ENCODE assay signal across 8 cellular contexts in the genomic region with DNA sequence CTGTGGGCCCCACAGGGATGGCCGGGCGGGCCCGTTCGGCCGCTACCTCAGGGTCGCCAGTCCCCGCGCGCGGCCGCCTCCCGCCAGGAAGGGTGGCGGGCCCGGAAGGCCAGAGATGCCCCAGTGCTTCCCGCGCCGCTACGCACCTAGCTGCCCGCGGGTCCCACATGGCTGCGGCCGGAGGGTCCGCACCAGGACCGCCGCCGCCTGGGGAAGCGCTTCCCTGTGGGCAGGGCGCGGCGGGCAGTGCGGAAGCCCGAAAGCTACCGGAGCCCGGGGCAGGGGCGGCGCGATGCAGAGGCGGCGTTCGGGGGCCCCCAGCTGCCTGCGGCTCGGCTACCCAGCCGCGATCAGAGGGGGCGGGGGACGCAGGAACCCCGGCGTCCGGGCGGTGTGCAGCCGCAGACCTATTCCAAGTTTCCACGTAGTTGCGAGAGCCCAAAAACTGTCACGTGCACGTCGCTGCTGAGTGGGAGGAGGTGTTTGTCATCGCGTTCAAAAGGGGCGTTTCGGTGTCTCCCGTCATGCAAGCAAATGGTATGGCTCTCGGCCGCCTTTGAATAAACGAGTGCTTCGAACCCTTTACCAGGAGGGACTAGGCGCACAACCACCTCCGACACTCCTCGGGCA. TPM values are rescaled to one million over a fixed set of nuclear protein-coding genes. Genes with fewer than 3 reads are reported as not detected.
DNase-seq lines count a peak whose midpoint lies in the region; ATAC-seq and TF ChIP-seq lines count a peak whose summit lies in the region.

A gene (minus strand): TSS at position 414 of the 630 bp plus-strand sequence. CDS start 245 bp downstream, at position 169.

- peaks cover 26% of the 10 kb centered on the region for H3K9me3 Mint-ChIP-seq in WTC11

- peak within 1 kb of the TSS; percentile 64 for H3K4me3 ChIP-seq in BJ (ENCODE audit: low read depth, low read length)

- POLR2A ChIA-PET in BJ (lab: Charles Lee) (interaction anchor here (0.5 kb wide), 1 partner anchor 15 kb away, joined by 5 read pairs; no protein-coding TSS in a partner anchor), WTC11 (lab: Charles Lee) (interaction anchor here (0.7 to 2.2 kb wide), 5 partner anchors 12 to 48 kb away, joined by 3 to 11 read pairs (median 4); a partner anchor contains a TSS)

- DNase-seq in BJ (ENCODE audit: low read depth) (no peak), WTC11 (ENCODE audit: low spot score) (peak; percentile 42), kidney glomerular epithelial cell (lab: John Stamatoyannopoulos, UW) (peak; percentile 47), GF-D8 (lab: John Stamatoyannopoulos, UW) (no peak)
- peak; percentile 86 for DNase-seq in central memory CD4-positive, alpha-beta T cell
- peak; percentile 55 to 73 (median 65) for DNase-seq in stimulated activated CD4-positive, alpha-beta T cell treated with anti-CD3 and anti-CD28 coated beads, Interleukin-1b, Interleukin-23, amount 100 ng/mL, for 24 hours (ENCODE audit: low read depth in 4 of 4, low spot score in 1 of 4)

- TF ChIP-seq CTCF in BJ (IDR thresholded peaks at IDR 0.05; ENCODE audit: insufficient read depth, low read depth, low read length) (no peak), WTC11 (IDR thresholded peaks at IDR 0.05) (no peak)

- H3K36me3 ChIP-seq in BJ (ENCODE audit: control insufficient read depth, insufficient read depth, low read length), result no peaks in the 10 kb centered on the region

- H3K4me1 Mint-ChIP-seq in WTC11, result peaks cover 26% of the 10 kb centered on the region

- H3K4me3 Mint-ChIP-seq in WTC11, result peak within 1 kb of the TSS; percentile 75

- CTCF ChIA-PET in BJ (lab: Yijun Ruan, JAX) (interaction anchor here (0.9 to 3.2 kb wide), 5 partner anchors 10 to 40 kb away, joined by 3 to 22 read pairs (median 4); no protein-coding TSS in a partner anchor), WTC11 (lab: Charles Lee) (interaction anchor here (0.7 to 4.5 kb wide), 9 partner anchors 9 to 152 kb away, joined by 3 to 55 read pairs (median 5); a partner anchor contains a TSS)

- ATAC-seq in GM19438 (IDR thresholded peaks at IDR 0.05; ENCODE audit: low read depth, unreplicated experiment) (peak; percentile 53), HG03571 (IDR thresholded peaks at IDR 0.05; ENCODE audit: unreplicated experiment) (peak; percentile 56), WTC11 (peak; percentile 33)

- H3K27me3 Mint-ChIP-seq in WTC11 (ENCODE audit: low read depth), result peaks cover 54% of the 10 kb centered on the region

- no peak within 1 kb of the TSS for H3K27ac Mint-ChIP-seq in WTC11

- H3K36me3 Mint-ChIP-seq in WTC11, result peaks cover 19% of the 10 kb centered on the region

- no peaks in the 10 kb centered on the region for H3K27me3 ChIP-seq in BJ (ENCODE audit: control insufficient read depth, insufficient read depth, low read length)

TF ChIP-seq in WTC11, 78 proteins besides CTCF, POLR2A, EP300 and RAD21 (continues in another document):
- TF ChIP-seq SMAD3 (CRISPR knock-in tag; IDR thresholded peaks at IDR 0.05; ENCODE audit: borderline replicate concordance) (no peak; the same call in 1 of the 2 replicates), MXD4 (CRISPR knock-in tag; IDR thresholded peaks at IDR 0.05; ENCODE audit: borderline replicate concordance) (no peak), ATF1 (CRISPR knock-in tag; IDR thresholded peaks at IDR 0.05) (0 out of 2 replicates have a peak, but pooled peaks have one; percentile 66), SMAD4 (CRISPR knock-in tag; IDR thresholded peaks at IDR 0.05) (no peak), ZNF232 (CRISPR knock-in tag; IDR thresholded peaks at IDR 0.05) (no peak)
- TF ChIP-seq, protein P1, sequence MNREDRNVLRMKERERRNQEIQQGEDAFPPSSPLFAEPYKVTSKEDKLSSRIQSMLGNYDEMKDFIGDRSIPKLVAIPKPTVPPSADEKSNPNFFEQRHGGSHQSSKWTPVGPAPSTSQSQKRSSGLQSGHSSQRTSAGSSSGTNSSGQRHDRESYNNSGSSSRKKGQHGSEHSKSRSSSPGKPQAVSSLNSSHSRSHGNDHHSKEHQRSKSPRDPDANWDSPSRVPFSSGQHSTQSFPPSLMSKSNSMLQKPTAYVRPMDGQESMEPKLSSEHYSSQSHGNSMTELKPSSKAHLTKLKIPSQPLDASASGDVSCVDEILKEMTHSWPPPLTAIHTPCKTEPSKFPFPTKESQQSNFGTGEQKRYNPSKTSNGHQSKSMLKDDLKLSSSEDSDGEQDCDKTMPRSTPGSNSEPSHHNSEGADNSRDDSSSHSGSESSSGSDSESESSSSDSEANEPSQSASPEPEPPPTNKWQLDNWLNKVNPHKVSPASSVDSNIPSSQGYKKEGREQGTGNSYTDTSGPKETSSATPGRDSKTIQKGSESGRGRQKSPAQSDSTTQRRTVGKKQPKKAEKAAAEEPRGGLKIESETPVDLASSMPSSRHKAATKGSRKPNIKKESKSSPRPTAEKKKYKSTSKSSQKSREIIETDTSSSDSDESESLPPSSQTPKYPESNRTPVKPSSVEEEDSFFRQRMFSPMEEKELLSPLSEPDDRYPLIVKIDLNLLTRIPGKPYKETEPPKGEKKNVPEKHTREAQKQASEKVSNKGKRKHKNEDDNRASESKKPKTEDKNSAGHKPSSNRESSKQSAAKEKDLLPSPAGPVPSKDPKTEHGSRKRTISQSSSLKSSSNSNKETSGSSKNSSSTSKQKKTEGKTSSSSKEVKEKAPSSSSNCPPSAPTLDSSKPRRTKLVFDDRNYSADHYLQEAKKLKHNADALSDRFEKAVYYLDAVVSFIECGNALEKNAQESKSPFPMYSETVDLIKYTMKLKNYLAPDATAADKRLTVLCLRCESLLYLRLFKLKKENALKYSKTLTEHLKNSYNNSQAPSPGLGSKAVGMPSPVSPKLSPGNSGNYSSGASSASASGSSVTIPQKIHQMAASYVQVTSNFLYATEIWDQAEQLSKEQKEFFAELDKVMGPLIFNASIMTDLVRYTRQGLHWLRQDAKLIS (CRISPR knock-in tag; IDR thresholded peaks at IDR 0.05; ENCODE audit: borderline replicate concordance), result no peak
- TF ChIP-seq, protein P2, sequence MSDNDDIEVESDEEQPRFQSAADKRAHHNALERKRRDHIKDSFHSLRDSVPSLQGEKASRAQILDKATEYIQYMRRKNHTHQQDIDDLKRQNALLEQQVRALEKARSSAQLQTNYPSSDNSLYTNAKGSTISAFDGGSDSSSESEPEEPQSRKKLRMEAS (CRISPR knock-in tag; IDR thresholded peaks at IDR 0.05), result peak; percentile 28; the same call in 1 of the 2 replicates
- TF ChIP-seq, protein P3, sequence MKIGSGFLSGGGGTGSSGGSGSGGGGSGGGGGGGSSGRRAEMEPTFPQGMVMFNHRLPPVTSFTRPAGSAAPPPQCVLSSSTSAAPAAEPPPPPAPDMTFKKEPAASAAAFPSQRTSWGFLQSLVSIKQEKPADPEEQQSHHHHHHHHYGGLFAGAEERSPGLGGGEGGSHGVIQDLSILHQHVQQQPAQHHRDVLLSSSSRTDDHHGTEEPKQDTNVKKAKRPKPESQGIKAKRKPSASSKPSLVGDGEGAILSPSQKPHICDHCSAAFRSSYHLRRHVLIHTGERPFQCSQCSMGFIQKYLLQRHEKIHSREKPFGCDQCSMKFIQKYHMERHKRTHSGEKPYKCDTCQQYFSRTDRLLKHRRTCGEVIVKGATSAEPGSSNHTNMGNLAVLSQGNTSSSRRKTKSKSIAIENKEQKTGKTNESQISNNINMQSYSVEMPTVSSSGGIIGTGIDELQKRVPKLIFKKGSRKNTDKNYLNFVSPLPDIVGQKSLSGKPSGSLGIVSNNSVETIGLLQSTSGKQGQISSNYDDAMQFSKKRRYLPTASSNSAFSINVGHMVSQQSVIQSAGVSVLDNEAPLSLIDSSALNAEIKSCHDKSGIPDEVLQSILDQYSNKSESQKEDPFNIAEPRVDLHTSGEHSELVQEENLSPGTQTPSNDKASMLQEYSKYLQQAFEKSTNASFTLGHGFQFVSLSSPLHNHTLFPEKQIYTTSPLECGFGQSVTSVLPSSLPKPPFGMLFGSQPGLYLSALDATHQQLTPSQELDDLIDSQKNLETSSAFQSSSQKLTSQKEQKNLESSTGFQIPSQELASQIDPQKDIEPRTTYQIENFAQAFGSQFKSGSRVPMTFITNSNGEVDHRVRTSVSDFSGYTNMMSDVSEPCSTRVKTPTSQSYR (CRISPR knock-in tag; IDR thresholded peaks at IDR 0.05), result 0 out of 2 replicates have a peak, but pooled peaks have one; percentile 11
- TF ChIP-seq, protein P4, sequence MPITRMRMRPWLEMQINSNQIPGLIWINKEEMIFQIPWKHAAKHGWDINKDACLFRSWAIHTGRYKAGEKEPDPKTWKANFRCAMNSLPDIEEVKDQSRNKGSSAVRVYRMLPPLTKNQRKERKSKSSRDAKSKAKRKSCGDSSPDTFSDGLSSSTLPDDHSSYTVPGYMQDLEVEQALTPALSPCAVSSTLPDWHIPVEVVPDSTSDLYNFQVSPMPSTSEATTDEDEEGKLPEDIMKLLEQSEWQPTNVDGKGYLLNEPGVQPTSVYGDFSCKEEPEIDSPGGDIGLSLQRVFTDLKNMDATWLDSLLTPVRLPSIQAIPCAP (CRISPR knock-in tag; IDR thresholded peaks at IDR 0.05), result peak; percentile 59; the same call in 1 of the 2 replicates
- TF ChIP-seq, protein P5, sequence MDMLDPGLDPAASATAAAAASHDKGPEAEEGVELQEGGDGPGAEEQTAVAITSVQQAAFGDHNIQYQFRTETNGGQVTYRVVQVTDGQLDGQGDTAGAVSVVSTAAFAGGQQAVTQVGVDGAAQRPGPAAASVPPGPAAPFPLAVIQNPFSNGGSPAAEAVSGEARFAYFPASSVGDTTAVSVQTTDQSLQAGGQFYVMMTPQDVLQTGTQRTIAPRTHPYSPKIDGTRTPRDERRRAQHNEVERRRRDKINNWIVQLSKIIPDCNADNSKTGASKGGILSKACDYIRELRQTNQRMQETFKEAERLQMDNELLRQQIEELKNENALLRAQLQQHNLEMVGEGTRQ (CRISPR knock-in tag; IDR thresholded peaks at IDR 0.05), result peak; percentile 51; the same call in 1 of the 2 replicates

RNA-seq across cellular contexts. Expression of the gene that starts here (rescaled TPM):
- polyA plus RNA-seq in BJ (2011; rRNA removed), result 9.7 and 11.3 TPM in 2 replicates
- 14.5 and 17.0 TPM in 2 replicates for polyA minus RNA-seq in BJ (2011; rRNA and poly(A)+ RNA removed)
- total RNA-seq in WTC11 (2021), result 10.5 to 12.2 TPM (median 11.4 TPM) in 3 replicates

Comparison
In these comparisons a context has a peak if more than half of its experiments do, and no peak if none do; other contexts are left out.
1. DNase-seq: peak in WTC11 (single experiment), central memory CD4-positive, alpha-beta T cell (single experiment), kidney glomerular epithelial cell (single experiment) and stimulated activated CD4-positive, alpha-beta T cell treated with anti-CD3 and anti-CD28 coated beads, Interleukin-1b, Interleukin-23, amount 100 ng/mL, for 24 hours (4 of 4); none in BJ (single experiment) and GF-D8 (single experiment).
2. Peak in every context shown above with its lines, with median percentiles within 50 percentile points of each other: ATAC-seq.